ENCODE assay signal across 8 cellular contexts in the genomic region with DNA sequence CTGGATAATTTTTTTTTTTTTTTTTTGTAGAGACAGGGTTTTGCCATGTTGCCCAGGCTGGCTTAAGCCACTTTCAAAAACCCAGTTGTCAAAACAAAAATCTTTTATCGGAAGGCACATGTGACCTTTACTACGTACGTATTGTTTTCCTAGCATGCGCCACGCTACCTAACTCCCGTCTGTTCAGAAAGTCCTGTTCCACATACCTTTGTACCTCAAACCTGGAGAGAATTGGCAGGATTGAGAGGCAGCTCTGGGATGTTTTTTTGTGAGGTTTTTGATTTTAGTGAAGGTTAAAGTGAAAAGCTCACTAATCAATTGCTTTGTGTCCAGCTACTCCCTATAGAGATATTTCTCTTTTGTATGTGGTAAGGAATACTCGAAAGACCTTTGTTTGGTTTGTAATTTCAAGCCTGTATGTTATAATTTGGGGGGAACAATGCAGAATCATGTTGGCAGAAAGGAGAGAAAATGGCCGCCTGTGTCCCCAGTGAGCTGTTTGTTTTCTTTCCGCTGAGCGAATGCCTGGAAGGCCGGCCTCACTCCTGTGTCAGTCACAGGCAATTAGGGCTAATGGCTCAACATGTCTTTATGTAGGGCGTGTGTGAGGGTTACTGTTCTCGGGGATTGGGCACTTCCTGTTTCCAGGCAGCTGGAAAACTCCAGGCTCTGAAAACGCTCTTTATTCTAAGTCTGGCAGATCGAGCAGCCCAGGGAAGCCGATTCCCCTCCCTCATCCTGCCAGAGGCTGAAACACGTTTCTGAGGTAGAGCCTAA.
A peak's percentile ranks its signal among the peaks of the same experiment; 100 is the strongest.
DNase-seq lines count a peak whose midpoint lies in the region; ATAC-seq, FAIRE-seq and TF ChIP-seq lines count a peak whose summit lies in the region.

No MANE protein-coding gene starts in this region.

- no peaks in the 10 kb centered on the region for H3K27me3 Mint-ChIP-seq in T-helper 17 cell
- H3K27me3 Mint-ChIP-seq in effector memory CD8-positive, alpha-beta T cell: no peaks in the 10 kb centered on the region

- WGBS in pancreas, 2 donors: 62 to 72% methylated on average over 17 of the region's 17 CpGs

- H3K4me3 Mint-ChIP-seq in T-helper 17 cell: no peak overlapping the region
- H3K4me3 Mint-ChIP-seq in effector memory CD8-positive, alpha-beta T cell: no peak overlapping the region

- no peaks in the 10 kb centered on the region for H3K27me3 ChIP-seq in pancreas
- no peaks in the 10 kb centered on the region for H3K27me3 ChIP-seq in effector memory CD4-positive, alpha-beta T cell (replicated peaks; ENCODE audit: control insufficient read depth, insufficient read depth, low read length, poor library complexity, severe bottlenecking)

- H3K4me1 ChIP-seq in pancreas: no peaks in the 10 kb centered on the region
- no peaks in the 10 kb centered on the region for H3K4me1 ChIP-seq in effector memory CD4-positive, alpha-beta T cell (ENCODE audit: control insufficient read depth, insufficient read depth, low read length, poor library complexity, severe bottlenecking)

- no peaks in the 10 kb centered on the region for H3K9me3 Mint-ChIP-seq in effector memory CD8-positive, alpha-beta T cell

- ATAC-seq in T-helper 17 cell: no peak
- ATAC-seq in Right ventricle myocardium superior (ENCODE audit: poor library complexity): peak; percentile 87
- peak; percentile 76 to 93 (median 90) for ATAC-seq in pancreas
- ATAC-seq in effector memory CD8-positive, alpha-beta T cell (replicated peaks): no peak

- no peak for TF ChIP-seq CTCF in pancreas (IDR thresholded peaks at IDR 0.05)

- H3K36me3 ChIP-seq in pancreas: peaks cover 0 to 7% (median 0%) of the 10 kb centered on the region in 3 donors
- peaks cover 16% of the 10 kb centered on the region for H3K36me3 ChIP-seq in effector memory CD4-positive, alpha-beta T cell (ENCODE audit: control insufficient read depth, insufficient read depth, low read length)

- FAIRE-seq in pancreas (lab: Jason Lieb, UNC): no peak

- H3K27ac Mint-ChIP-seq in T-helper 17 cell: peak overlapping the region; percentile 51
- H3K27ac Mint-ChIP-seq in effector memory CD8-positive, alpha-beta T cell: peak overlapping the region in 1 of 2 donors; percentile 72

- peak; percentile 28 for DNase-seq in H4 (ENCODE audit: low spot score)
- no peak for DNase-seq in T-helper 17 cell
- DNase-seq in Right ventricle myocardium superior: peak; percentile 64
- peak in 3 of 6 donors; percentile 30 to 54 (median 46) for DNase-seq in pancreas
- DNase-seq in T-helper 1 cell: no peak
- no peak for DNase-seq in effector memory CD4-positive, alpha-beta T cell
- DNase-seq in stimulated activated naive CD4-positive, alpha-beta T cell treated with Interleukin-2 at 50 U/mL for 16 hours (lab: John Stamatoyannopoulos, UW): no peak
- no peak for DNase-seq in effector memory CD8-positive, alpha-beta T cell

- H3K4me1 Mint-ChIP-seq in T-helper 17 cell: peaks cover 11% of the 10 kb centered on the region
- peaks cover 9 to 10% of the 10 kb centered on the region in 2 donors for H3K4me1 Mint-ChIP-seq in effector memory CD8-positive, alpha-beta T cell (ENCODE audit: low read depth in 2 of 2)

- H3K9me3 ChIP-seq in T-helper 17 cell (ENCODE audit: control insufficient read depth, low read length, poor library complexity, severe bottlenecking) (no peaks in the 10 kb centered on the region), pancreas (no peaks in the 10 kb centered on the region)
- H3K9me3 ChIP-seq in effector memory CD4-positive, alpha-beta T cell (ENCODE audit: control insufficient read depth, low read length): no peaks in the 10 kb centered on the region

- H3K36me3 Mint-ChIP-seq in T-helper 17 cell (ENCODE audit: low read depth): peaks cover 5% of the 10 kb centered on the region
- peaks cover 11% of the 10 kb centered on the region for H3K36me3 Mint-ChIP-seq in effector memory CD8-positive, alpha-beta T cell (ENCODE audit: insufficient read depth)

- intact Hi-C loops in Right ventricle myocardium superior (cut with DNase I) (no loop called here), pancreas (cut with DNase I) (no loop called here)

- peak overlapping the region; percentile 30 to 87 (median 66) for H3K27ac ChIP-seq in pancreas
- H3K27ac ChIP-seq in effector memory CD4-positive, alpha-beta T cell (ENCODE audit: insufficient read depth, low read length, poor library complexity, severe bottlenecking): no peak overlapping the region

- H3K4me3 ChIP-seq in pancreas: no peak overlapping the region
- no peak overlapping the region for H3K4me3 ChIP-seq in effector memory CD4-positive, alpha-beta T cell (ENCODE audit: insufficient read depth, low read depth, low read length, poor library complexity, severe bottlenecking)

Comparison
In these comparisons a context has a peak if more than half of its experiments do, and no peak if none do; other contexts are left out.
1. DNase-seq: peak in H4 (single experiment) and Right ventricle myocardium superior (single experiment); none in T-helper 17 cell (0 of 3), T-helper 1 cell (0 of 5), effector memory CD4-positive, alpha-beta T cell (0 of 3), stimulated activated naive CD4-positive, alpha-beta T cell treated with Interleukin-2 at 50 U/mL for 16 hours (single experiment) and effector memory CD8-positive, alpha-beta T cell (0 of 3).
2. ATAC-seq: peak in Right ventricle myocardium superior (single experiment) and pancreas (4 of 4); none in T-helper 17 cell (single experiment) and effector memory CD8-positive, alpha-beta T cell (single experiment).